In genomic region chr14:76352639-76353281, GRCh38 we compare ENCODE assay signal across 8 cellular contexts.
DNase-seq lines count a peak whose midpoint lies in the region; ATAC-seq lines count a peak whose summit lies in the region.

No MANE protein-coding gene starts in this region.

- in situ Hi-C loops in ACHN (cut with HindIII; ENCODE audit: low pct_ligation_motif_present, low pct_unique_long_range_greater_than_20kb, low sequenced_read_pairs): no loop called here

- H3K36me3 Mint-ChIP-seq in stimulated activated memory B cell treated with anti-CD40 and anti-IgM and Interleukin-4, amounts not matched to agents 10 μg/mL and 1 μg/mL and 100 μg/mL, for 72 hours: no peaks in the 10 kb centered on the region

- DNase-seq in ACHN (peak; percentile 40), NCI-H2171 treated with DMSO at 0.1 percent for 48 hours (lab: John Stamatoyannopoulos, UW) (peak; percentile 82), midbrain (lab: John Stamatoyannopoulos, UW) (peak; percentile 43)
- peak; percentile 8 to 14 for DNase-seq in activated CD4-positive, alpha-beta T cell treated with anti-CD3 and anti-CD28 coated beads, Interleukin-2, amount 50 U/mL, for 24 hours (ENCODE audit: low read depth in 1 of 2, low spot score in 1 of 2)
- peak; percentile 29 for DNase-seq in effector CD4-positive, alpha-beta T cell

- peaks cover 58% of the 10 kb centered on the region for H3K27me3 Mint-ChIP-seq in stimulated activated memory B cell treated with anti-CD40 and anti-IgM and Interleukin-4, amounts not matched to agents 10 μg/mL and 1 μg/mL and 100 μg/mL, for 72 hours

- H3K9me3 Mint-ChIP-seq in stimulated activated memory B cell treated with anti-CD40 and anti-IgM and Interleukin-4, amounts not matched to agents 10 μg/mL and 1 μg/mL and 100 μg/mL, for 72 hours: no peaks in the 10 kb centered on the region

- H3K4me3 Mint-ChIP-seq in stimulated activated memory B cell treated with anti-CD40 and anti-IgM and Interleukin-4, amounts not matched to agents 10 μg/mL and 1 μg/mL and 100 μg/mL, for 72 hours: peak overlapping the region; percentile 10

- no peak overlapping the region for H3K27ac Mint-ChIP-seq in stimulated activated memory B cell treated with anti-CD40 and anti-IgM and Interleukin-4, amounts not matched to agents 10 μg/mL and 1 μg/mL and 100 μg/mL, for 72 hours

- ATAC-seq in GM18498 (IDR thresholded peaks at IDR 0.05; ENCODE audit: unreplicated experiment) (peak; percentile 50), HG02884 (IDR thresholded peaks at IDR 0.05; ENCODE audit: unreplicated experiment) (no peak)
- ATAC-seq in stimulated activated memory B cell treated with anti-CD40 and anti-IgM and Interleukin-4, amounts not matched to agents 10 μg/mL and 1 μg/mL and 100 μg/mL, for 72 hours: peak; percentile 68

- H3K4me1 Mint-ChIP-seq in stimulated activated memory B cell treated with anti-CD40 and anti-IgM and Interleukin-4, amounts not matched to agents 10 μg/mL and 1 μg/mL and 100 μg/mL, for 72 hours: no peaks in the 10 kb centered on the region

Comparison
In these comparisons a context has a peak if more than half of its experiments do, and no peak if none do; other contexts are left out.
1. DNase-seq: peak in every context shown above with its lines; median percentile 82 in NCI-H2171 treated with DMSO at 0.1 percent for 48 hours; 43 in midbrain; 40 in ACHN; 29 in effector CD4-positive, alpha-beta T cell; 11 in activated CD4-positive, alpha-beta T cell treated with anti-CD3 and anti-CD28 coated beads, Interleukin-2, amount 50 U/mL, for 24 hours.